In the genomic region with DNA sequence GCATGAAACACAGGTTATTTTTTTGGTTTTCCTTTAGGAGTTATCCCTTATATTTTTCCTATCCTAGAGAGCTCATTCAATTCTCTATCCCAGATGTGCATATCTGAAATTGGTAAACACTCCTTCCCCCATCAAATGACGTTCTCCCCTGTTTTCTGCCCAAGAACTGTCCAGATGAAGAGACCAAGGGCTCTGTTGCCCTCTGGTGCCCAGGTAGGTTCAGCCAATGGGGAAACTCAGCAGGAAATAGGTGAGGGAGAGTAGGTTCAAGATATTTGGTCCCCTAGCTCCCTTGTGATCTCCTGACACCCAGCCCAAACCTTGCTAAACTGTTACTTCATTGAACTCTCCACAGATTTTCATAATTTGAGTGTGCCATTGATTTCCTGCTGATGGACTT, we compare ENCODE assay signal across 8 cellular contexts. TPM values are rescaled to one million over a fixed set of nuclear protein-coding genes. Genes with fewer than 3 reads are reported as not detected.
A peak's percentile ranks its signal among the peaks of the same experiment; 100 is the strongest.
DNase-seq lines count a peak whose midpoint lies in the region; ATAC-seq and TF ChIP-seq lines count a peak whose summit lies in the region.

No MANE protein-coding gene starts in this region.

- POLR2A ChIA-PET in GM10248 (lab: Yijun Ruan, JAX), result no interaction called here

- H3K9me3 Mint-ChIP-seq in IgD-negative memory B cell, result peaks cover 0 to 1% (median 0%) of the 10 kb centered on the region in 3 donors

- no peak overlapping the region for H3K27ac ChIP-seq in foreskin keratinocyte

- H3K36me3 Mint-ChIP-seq in IgD-negative memory B cell, result no peaks in the 10 kb centered on the region

- H3K27me3 Mint-ChIP-seq in IgD-negative memory B cell, result no peaks in the 10 kb centered on the region

- no peaks in the 10 kb centered on the region for H3K27me3 ChIP-seq in foreskin keratinocyte

- H3K4me1 Mint-ChIP-seq in IgD-negative memory B cell, result peaks cover 9 to 13% (median 9%) of the 10 kb centered on the region in 3 donors

- CTCF ChIA-PET in GM10248 (lab: Yijun Ruan, JAX), result interaction anchor here (0.9 to 3.0 kb wide), 11 partner anchors 9 to 128 kb away, joined by 3 to 16 read pairs (median 4); partner anchors contain the start of gene INO80C

- peak; percentile 31 for ATAC-seq in GM21360 (IDR thresholded peaks at IDR 0.05; ENCODE audit: unreplicated experiment)
- ATAC-seq in foreskin keratinocyte, result no peak

- H3K27ac Mint-ChIP-seq in IgD-negative memory B cell, result peak overlapping the region; percentile 6 to 76 (median 48)

- TF ChIP-seq CTCF in GM10248 (IDR thresholded peaks at IDR 0.05; ENCODE audit: control extremely low read depth, extremely low read depth, low read depth, missing control alignments), result peak; percentile 16
- peak; percentile 47 for TF ChIP-seq CTCF in foreskin keratinocyte (conservative IDR thresholded peaks at IDR 0.05)

- DNase-seq in GM10248 (ENCODE audit: extremely low spot score) (no peak), foreskin keratinocyte (no peak), NCI-H146 treated with DMSO at 0.1 percent for 48 hours (lab: John Stamatoyannopoulos, UW; ENCODE audit: unreplicated experiment) (no peak), NCI-H1930 (lab: John Stamatoyannopoulos, UW) (no peak), AG20443 (ENCODE audit: low spot score) (no peak)
- DNase-seq in stimulated activated CD4-positive, alpha-beta T cell treated with anti-CD3 and anti-CD28 coated beads, Interleukin-2, amount 100 ng/mL, for 48 hours, result no peak

- H3K4me1 ChIP-seq in foreskin keratinocyte, result peaks cover 4% of the 10 kb centered on the region

- no peak overlapping the region for H3K4me3 Mint-ChIP-seq in IgD-negative memory B cell

RNA-seq across cellular contexts. Expression of gene INO80C, which starts 14.1 kb away (rescaled TPM):
- 28.2 TPM for polyA plus RNA-seq in IgD-negative memory B cell
- 56.3 and 62.6 TPM in 2 replicates for total RNA-seq in foreskin keratinocyte
- 91.1 and 95.7 TPM in 2 replicates for polyA plus RNA-seq in foreskin keratinocyte
